In genomic region chr1:204503122-204503912, GRCh38 we compare ENCODE assay signal across 8 cellular contexts. TPM values are rescaled to one million over a fixed set of nuclear protein-coding genes. Genes with fewer than 3 reads are reported as not detected.
DNase-seq lines count a peak whose midpoint lies in the region; ATAC-seq and TF ChIP-seq lines count a peak whose summit lies in the region.

No MANE protein-coding gene starts in this region.

- H3K27ac Mint-ChIP-seq in naive thymus-derived CD4-positive, alpha-beta T cell = peak overlapping the region; percentile 30 to 91 (median 67)

- peak; percentile 93 for DNase-seq in SIG-M5 treated with dmso at 0.1 percent for 504 hours (lab: John Stamatoyannopoulos, UW; ENCODE audit: unreplicated experiment)
- DNase-seq in SIG-M5 (lab: John Stamatoyannopoulos, UW) = no peak
- peak; percentile 24 for DNase-seq in OCI-M2 (lab: John Stamatoyannopoulos, UW; ENCODE audit: unreplicated experiment)
- DNase-seq in dermis microvascular lymphatic vessel endothelial cell (ENCODE audit: low read depth in 2 of 2) = peak; percentile 55 to 72
- DNase-seq in naive thymus-derived CD4-positive, alpha-beta T cell = peak in 7 of 9 donors; percentile 63 to 82 (median 72)
- no peak for DNase-seq in activated naive CD4-positive, alpha-beta T cell treated with Interleukin-2 at 50 U/mL for 16 hours

- no peaks in the 10 kb centered on the region for H3K36me3 ChIP-seq in Loucy (ENCODE audit: insufficient read depth, low read length)
- H3K36me3 ChIP-seq in naive thymus-derived CD4-positive, alpha-beta T cell (ENCODE audit: control insufficient read depth in 2 of 3, insufficient read depth in 3 of 3, low read length in 3 of 3) = no peaks in the 10 kb centered on the region

- H3K9ac ChIP-seq in Loucy (ENCODE audit: low read depth, low read length, poor library complexity, severe bottlenecking) = peak overlapping the region; percentile 3

- no peaks in the 10 kb centered on the region for H4K20me1 ChIP-seq in Loucy (ENCODE audit: insufficient read depth, low read length, poor library complexity, severe bottlenecking)

- H3K27me3 Mint-ChIP-seq in naive thymus-derived CD4-positive, alpha-beta T cell = peaks cover 0 to 6% (median 4%) of the 10 kb centered on the region in 5 donors

- peak; percentile 29 for ATAC-seq in naive thymus-derived CD4-positive, alpha-beta T cell
- ATAC-seq in GM18520 (IDR thresholded peaks at IDR 0.05; ENCODE audit: unreplicated experiment) = no peak

- POLR2A ChIA-PET in naive thymus-derived CD4-positive, alpha-beta T cell (lab: Charles Lee) = interaction anchor here (0.6 to 7.5 kb wide), 10 partner anchors 10 to 141 kb away, joined by 3 to 190 read pairs (median 3); partner anchors contain the start of genes MDM4 and PIK3C2B

- H3K4me3 Mint-ChIP-seq in naive thymus-derived CD4-positive, alpha-beta T cell = peak overlapping the region in 8 of 10 donors; percentile 31 to 60 (median 44)

- no peaks in the 10 kb centered on the region for H3K9me3 ChIP-seq in Loucy (ENCODE audit: insufficient read depth, low read depth, low read length)
- H3K9me3 ChIP-seq in naive thymus-derived CD4-positive, alpha-beta T cell (ENCODE audit: control insufficient read depth in 2 of 3, low read length in 3 of 3) = no peaks in the 10 kb centered on the region

- H2AFZ ChIP-seq in Loucy (ENCODE audit: low read length) = peak overlapping the region; percentile 61

- peaks cover 19 to 52% (median 42%) of the 10 kb centered on the region in 7 donors for H3K4me1 Mint-ChIP-seq in naive thymus-derived CD4-positive, alpha-beta T cell

- H3K27ac ChIP-seq in naive thymus-derived CD4-positive, alpha-beta T cell (ENCODE audit: low read depth, low read length) = no peak overlapping the region

- peaks cover 0 to 12% (median 0%) of the 10 kb centered on the region in 5 donors for H3K36me3 Mint-ChIP-seq in naive thymus-derived CD4-positive, alpha-beta T cell

- peaks cover 13% of the 10 kb centered on the region; the same call in 1 of the 2 replicates for H3F3A ChIP-seq in Loucy (ENCODE audit: low read depth)

- H3K27me3 ChIP-seq in Loucy (ENCODE audit: insufficient read depth, low read length, poor library complexity, severe bottlenecking) = no peaks in the 10 kb centered on the region
- H3K27me3 ChIP-seq in naive thymus-derived CD4-positive, alpha-beta T cell (ENCODE audit: control insufficient read depth in 2 of 2, insufficient read depth in 2 of 2, low read length in 2 of 2) = no peaks in the 10 kb centered on the region

- H3K4me2 ChIP-seq in Loucy (ENCODE audit: low read depth, low read length, poor library complexity, severe bottlenecking) = peak overlapping the region; percentile 13

- CTCF ChIA-PET in naive thymus-derived CD4-positive, alpha-beta T cell (lab: Charles Lee) = interaction anchor here (0.6 to 17.9 kb wide), 27 partner anchors 10 to 1186 kb away, joined by 3 to 434 read pairs (median 3); partner anchors contain the start of genes MDM4 and PIK3C2B

- H3K9me3 Mint-ChIP-seq in naive thymus-derived CD4-positive, alpha-beta T cell = peaks cover 0 to 18% (median 0%) of the 10 kb centered on the region in 11 donors

- intact Hi-C loops in naive thymus-derived CD4-positive, alpha-beta T cell (cut with micrococcal nuclease) = loop anchor here (1.0 to 2.0 kb wide), 7 partner anchors 9 to 341 kb away; partner anchors contain the start of gene PIK3C2B (in 2 of the 2)

- TF ChIP-seq CTCF in Loucy (conservative IDR thresholded peaks at IDR 0.05; ENCODE audit: low read length) = peak; percentile 94

- no peak overlapping the region for H3K4me3 ChIP-seq in Loucy (ENCODE audit: low read length, poor library complexity, severe bottlenecking)
- no peak overlapping the region for H3K4me3 ChIP-seq in naive thymus-derived CD4-positive, alpha-beta T cell (ENCODE audit: low read length)

- peaks cover 7% of the 10 kb centered on the region for H3K4me1 ChIP-seq in Loucy (ENCODE audit: insufficient read depth, low read length, poor library complexity, severe bottlenecking)
- peaks cover 11 to 14% of the 10 kb centered on the region in 2 donors for H3K4me1 ChIP-seq in naive thymus-derived CD4-positive, alpha-beta T cell (ENCODE audit: control insufficient read depth in 2 of 2, insufficient read depth in 2 of 2, low read length in 2 of 2)

- H3K9me2 ChIP-seq in Loucy (replicated peaks; ENCODE audit: low read depth, low read length) = no peaks in the 10 kb centered on the region

- H3K79me2 ChIP-seq in Loucy (ENCODE audit: insufficient read depth, low read length) = no peaks in the 10 kb centered on the region

RNA-seq across cellular contexts. Expression of gene PIK3C2B, which starts 8.7 kb away (rescaled TPM):
- 11.7 and 20.5 TPM in 2 replicates for total RNA-seq in dermis microvascular lymphatic vessel endothelial cell
- total RNA-seq in naive thymus-derived CD4-positive, alpha-beta T cell = 10 to 100 TPM; 26.8 to 41.9 (median 32.5) TPM
- 1 to 10 TPM; 2.7 to 4.2 TPM for polyA plus RNA-seq in naive thymus-derived CD4-positive, alpha-beta T cell

RNA-seq across cellular contexts. Expression of gene MDM4, which starts 12.9 kb away (rescaled TPM):
- 9.2 and 17.6 TPM in 2 replicates for total RNA-seq in dermis microvascular lymphatic vessel endothelial cell
- total RNA-seq in naive thymus-derived CD4-positive, alpha-beta T cell = 100 to 1,000 TPM; 107 to 278 (median 268) TPM
- polyA plus RNA-seq in naive thymus-derived CD4-positive, alpha-beta T cell = 10 to 100 TPM; 19.1 to 21.1 TPM

Comparison
In these comparisons a context has a peak if more than half of its experiments do, and no peak if none do; other contexts are left out.
1. DNase-seq: peak in SIG-M5 treated with dmso at 0.1 percent for 504 hours (single experiment), OCI-M2 (single experiment), dermis microvascular lymphatic vessel endothelial cell (2 of 2) and naive thymus-derived CD4-positive, alpha-beta T cell (7 of 9); none in SIG-M5 (single experiment) and activated naive CD4-positive, alpha-beta T cell treated with Interleukin-2 at 50 U/mL for 16 hours (single experiment).